In the genomic region with DNA sequence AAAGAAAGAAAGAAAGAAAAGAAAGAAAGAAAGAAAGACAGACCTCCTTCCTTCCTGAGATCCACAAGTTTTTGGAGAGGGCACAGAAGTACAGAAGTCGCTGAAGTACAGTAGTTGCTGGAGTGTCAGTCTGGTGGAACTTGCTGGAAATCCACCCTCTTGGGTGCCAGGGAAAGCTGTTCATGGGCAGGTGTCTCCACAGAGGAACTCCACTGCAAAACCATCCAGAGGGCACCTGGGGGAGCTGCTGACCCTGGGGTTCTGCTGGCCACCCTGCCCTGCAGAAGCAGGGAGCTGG, we compare ENCODE assay signal across 26 cellular contexts.
"Had no signal": no experiment of that assay in that cellular context is flagged by ENCODE, and none has a peak within 500 bp of the region (broad histone marks: within the 10 kb centered on the region; RNA-seq: fewer than 3 reads in every experiment).

No MANE protein-coding gene starts in this region.

- H3K9me3 ChIP-seq: Peyer's patch, SJSA1, SK-N-SH had no signal

- H3K4me3 ChIP-seq: PC-9, Peyer's patch, SJSA1 had no signal

- H3K36me3 ChIP-seq: Peyer's patch, SJSA1 had no signal

- H3K27me3 ChIP-seq: Peyer's patch, SJSA1 had no signal

- H3K27ac ChIP-seq: HL-60, PC-9, Peyer's patch, SJSA1 had no signal

- DNase-seq: Kasumi-1, KG1, MM.1S, NCI-H1092 treated with DMSO at 0.1 percent for 48 hours, NCI-H1417 treated with DMSO at 0.1 percent for 48 hours, NCI-H146, NCI-H1694 treated with DMSO at 0.1 percent for 48 hours, NCI-H1930, NCI-H2081, NCI-H2171, NCI-H226, NCI-H446, NCI-H510A, NCI-H524 treated with DMSO at 0.1 percent for 48 hours, OCI-M1, PC-9, Peyer's patch, Right ventricle myocardium superior, SIG-M5, SK-N-SH, SW 1271, T-cell, T-helper 17 cell had no signal

- H3K9ac ChIP-seq: SK-N-SH had no signal

- ATAC-seq: T-cell, T-helper 17 cell had no signal

- FAIRE-seq: HTR-8/SVneo had no signal

- H2AFZ ChIP-seq: PC-9 had no signal

- H3K4me2 ChIP-seq: PC-9, SK-N-SH had no signal
